In the genomic region with DNA sequence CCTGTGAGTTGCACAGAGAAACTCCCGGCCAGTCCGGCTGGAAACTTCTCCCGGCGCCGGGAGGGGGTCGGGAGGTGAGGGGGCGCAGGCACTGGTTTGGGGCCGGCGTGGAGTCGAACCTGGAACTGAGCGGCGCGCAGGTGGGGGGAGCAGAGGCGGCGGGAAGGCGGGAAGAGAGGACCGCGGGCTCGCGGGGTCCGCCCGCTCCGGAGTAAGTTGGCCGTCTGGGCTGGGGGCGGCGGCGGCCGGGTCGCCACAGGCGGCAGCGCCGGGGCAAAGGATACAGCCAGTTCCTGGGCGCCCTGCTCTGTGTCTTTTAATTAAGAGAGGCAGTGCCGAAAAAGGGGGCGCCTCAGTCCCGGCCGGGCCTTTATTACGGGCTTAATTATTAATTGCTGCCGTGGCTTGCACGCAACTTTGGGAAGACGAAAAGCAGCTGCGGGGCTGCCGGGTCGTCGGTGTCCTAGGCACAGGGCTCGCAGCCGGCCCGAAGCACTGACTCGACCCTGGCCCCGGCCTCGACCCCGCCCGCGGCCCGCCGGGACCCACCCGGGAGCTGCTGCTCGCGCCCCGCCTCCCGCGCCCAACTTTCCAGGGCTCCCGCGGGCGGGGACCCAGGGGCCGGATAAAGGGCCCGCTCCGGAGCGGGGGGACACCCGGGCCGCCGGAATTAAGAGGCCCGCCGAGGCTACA, we compare ENCODE assay signal across 8 cellular contexts. TPM values are rescaled to one million over a fixed set of nuclear protein-coding genes. Genes with fewer than 3 reads are reported as not detected.
A peak's percentile ranks its signal among the peaks of the same experiment; 100 is the strongest.
DNase-seq lines count a peak whose midpoint lies in the region; ATAC-seq, FAIRE-seq and TF ChIP-seq lines count a peak whose summit lies in the region.

No MANE protein-coding gene starts in this region.

- no peak overlapping the region for H3K27ac Mint-ChIP-seq in activated CD4-positive, alpha-beta memory T cell treated with anti-CD3 and anti-CD28 coated beads, Interleukin-2, amount 10 ng/mL, durations not matched to agents 7 days and 5 days

- peaks cover 21% of the 10 kb centered on the region for H3K4me1 Mint-ChIP-seq in activated CD4-positive, alpha-beta memory T cell treated with anti-CD3 and anti-CD28 coated beads, Interleukin-2, amount 10 ng/mL, durations not matched to agents 7 days and 5 days

- ATAC-seq in left ventricle myocardium superior (peak; percentile 21), HG03432 (IDR thresholded peaks at IDR 0.05; ENCODE audit: unreplicated experiment) (no peak), GM19351 (IDR thresholded peaks at IDR 0.05; ENCODE audit: unreplicated experiment) (no peak)

- FAIRE-seq in GM12892 (lab: Jason Lieb, UNC), result no peak

- DNase-seq in HFF-Myc (ENCODE audit: extremely low read depth, low read depth), result no peak
- DNase-seq in activated CD4-positive, alpha-beta memory T cell treated with anti-CD3 and anti-CD28 coated beads, Interleukin-2, amount 10 ng/mL, durations not matched to agents 7 days and 5 days, result no peak
- no peak for DNase-seq in left ventricle myocardium superior
- DNase-seq in skeletal muscle cell (ENCODE audit: low read depth), result no peak
- DNase-seq in OCI-M1 (lab: John Stamatoyannopoulos, UW), result no peak
- DNase-seq in GM12892 (ENCODE audit: insufficient read length), result no peak

- POLR2A ChIA-PET in activated CD4-positive, alpha-beta memory T cell treated with anti-CD3 and anti-CD28 coated beads, Interleukin-2, amount 10 ng/mL, durations not matched to agents 7 days and 5 days (lab: Charles Lee), result interaction anchor here (0.9 to 2.0 kb wide), 4 partner anchors 38 to 210 kb away, joined by 3 to 5 read pairs (median 4); a partner anchor contains a TSS

- TF ChIP-seq CTCF in HFF-Myc (IDR thresholded peaks at IDR 0.05; ENCODE audit: low read depth, low read length, missing control alignments), result no peak

- peaks cover 5% of the 10 kb centered on the region for H3K36me3 Mint-ChIP-seq in activated CD4-positive, alpha-beta memory T cell treated with anti-CD3 and anti-CD28 coated beads, Interleukin-2, amount 10 ng/mL, durations not matched to agents 7 days and 5 days (ENCODE audit: low read depth)

- H3K4me3 ChIP-seq in HFF-Myc (replicated peaks; ENCODE audit: low read depth, low read length) (peak overlapping the region; percentile 44), skeletal muscle cell (ENCODE audit: low read depth, low read length) (peak overlapping the region; percentile 58)

- intact Hi-C loops in left ventricle myocardium superior (cut with micrococcal nuclease), result loop anchor here (10.0 kb wide), 1 partner anchor 72 kb away; no protein-coding TSS in a partner anchor

- H3K27me3 Mint-ChIP-seq in activated CD4-positive, alpha-beta memory T cell treated with anti-CD3 and anti-CD28 coated beads, Interleukin-2, amount 10 ng/mL, durations not matched to agents 7 days and 5 days, result peaks cover 62% of the 10 kb centered on the region

- peak overlapping the region; percentile 84 for H3K4me3 Mint-ChIP-seq in activated CD4-positive, alpha-beta memory T cell treated with anti-CD3 and anti-CD28 coated beads, Interleukin-2, amount 10 ng/mL, durations not matched to agents 7 days and 5 days

- H3K9me3 Mint-ChIP-seq in activated CD4-positive, alpha-beta memory T cell treated with anti-CD3 and anti-CD28 coated beads, Interleukin-2, amount 10 ng/mL, durations not matched to agents 7 days and 5 days, result no peaks in the 10 kb centered on the region

- no peak for TF ChIP-seq POLR2A in GM12892 (IDR thresholded peaks at IDR 0.05; ENCODE audit: low read depth, low read length)

- CTCF ChIA-PET in activated CD4-positive, alpha-beta memory T cell treated with anti-CD3 and anti-CD28 coated beads, Interleukin-2, amount 10 ng/mL, durations not matched to agents 7 days and 5 days (lab: Charles Lee), result interaction anchor here (1.0 to 1.2 kb wide), 2 partner anchors 8 to 92 kb away, joined by 3 to 5 read pairs; no protein-coding TSS in a partner anchor

RNA-seq across cellular contexts. Expression of a gene that starts 1.1 kb away (rescaled TPM):
- 1 to 10 TPM; 5.9 to 7.3 TPM for total RNA-seq in activated CD4-positive, alpha-beta memory T cell treated with anti-CD3 and anti-CD28 coated beads, Interleukin-2, amount 10 ng/mL, durations not matched to agents 7 days and 5 days
- 1.9 TPM for total RNA-seq in left ventricle myocardium superior
- polyA plus RNA-seq in GM12892 (2012; ENCODE audit: missing spikeins), result not detected
